ENCODE assay signal across 10 cellular contexts in the genomic region with DNA sequence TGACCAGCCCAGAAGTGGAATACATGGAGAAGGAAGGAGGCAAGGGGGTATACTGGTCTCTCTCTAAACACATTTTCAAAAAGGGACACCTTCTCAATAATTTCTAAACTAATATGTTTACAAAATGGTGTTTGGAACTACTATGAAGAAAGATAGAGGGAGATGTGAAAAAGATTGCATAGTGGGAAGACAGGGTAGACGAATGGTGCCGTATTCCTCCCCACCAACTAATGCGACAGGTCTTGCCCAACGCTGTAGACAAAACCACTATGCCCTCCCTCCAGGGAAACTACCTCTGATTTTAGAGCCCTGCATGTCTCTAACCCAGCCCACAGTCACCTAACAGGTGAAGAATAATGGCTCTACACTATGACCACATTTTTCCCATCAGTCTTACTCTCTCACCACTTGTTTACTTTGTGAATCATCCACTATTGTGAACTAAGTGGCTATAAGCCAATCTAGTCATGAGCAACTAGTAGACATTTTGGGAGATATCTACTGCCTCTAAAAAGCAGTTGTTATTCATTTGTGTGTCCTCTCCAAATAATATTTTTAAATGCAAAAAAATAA.
DNase-seq lines count a peak whose midpoint lies in the region; ATAC-seq, FAIRE-seq and TF ChIP-seq lines count a peak whose summit lies in the region.
"Had no signal": no experiment of that assay in that cellular context is flagged by ENCODE, and none has a peak within 500 bp of the region (broad histone marks: within the 10 kb centered on the region; RNA-seq: fewer than 3 reads in every experiment).

No MANE protein-coding gene starts in this region.

- dilution Hi-C loops in keratinocyte (cut with MboI; ENCODE audit: extremely low pct_ligation_motif_present, low sequenced_read_pairs): no loop called here

- no peak overlapping the region for H3K4me3 ChIP-seq in keratinocyte (ENCODE audit: control insufficient read depth in 2 of 3, extremely low read depth in 1 of 3, insufficient read depth in 2 of 3, low read depth in 1 of 3, low read length in 3 of 3)

- H3K79me2 ChIP-seq in keratinocyte (ENCODE audit: control insufficient read depth, insufficient read depth, low read length): no peaks in the 10 kb centered on the region

- H3K9me1 ChIP-seq in keratinocyte (ENCODE audit: control insufficient read depth, extremely low read depth, insufficient read depth, low read length): no peaks in the 10 kb centered on the region

- H2AFZ ChIP-seq in keratinocyte (ENCODE audit: control insufficient read depth, low read length): no peak overlapping the region

- H3K9ac ChIP-seq in keratinocyte (ENCODE audit: control insufficient read depth, extremely low read depth, insufficient read depth, low read length): no peak overlapping the region

- no peak overlapping the region for H3K27ac ChIP-seq in keratinocyte (ENCODE audit: control insufficient read depth, insufficient read depth, low read length)

- in situ Hi-C loops in KBM-7 (cut with MboI; ENCODE audit: low pct_unique_long_range_greater_than_20kb, low sequenced_read_pairs): no loop called here

- no peak for TF ChIP-seq CTCF in keratinocyte (optimal IDR thresholded peaks at IDR 0.05 in 1 of 3, IDR thresholded peaks at IDR 0.05 in 1 of 3, conservative IDR thresholded peaks at IDR 0.05 in 1 of 3; ENCODE audit: extremely low read depth in 1 of 3, insufficient read depth in 2 of 3, low read length in 3 of 3)

- no peaks in the 10 kb centered on the region for H3K9me3 ChIP-seq in keratinocyte (ENCODE audit: control insufficient read depth, low read depth, low read length)

- H3K4me2 ChIP-seq in keratinocyte (ENCODE audit: control insufficient read depth, extremely low read depth, insufficient read depth, low read depth, low read length): no peak overlapping the region

- no peak for ATAC-seq in HG03097 (IDR thresholded peaks at IDR 0.05; ENCODE audit: low FRiP score, unreplicated experiment)

- H4K20me1 ChIP-seq in keratinocyte (ENCODE audit: control insufficient read depth, extremely low read depth, insufficient read depth, low read length): no peaks in the 10 kb centered on the region

- no peaks in the 10 kb centered on the region for H3K36me3 ChIP-seq in keratinocyte (ENCODE audit: control insufficient read depth in 2 of 2, extremely low read depth in 1 of 2, insufficient read depth in 2 of 2, low read length in 2 of 2)

- FAIRE-seq in HTR-8/SVneo (lab: Jason Lieb, UNC) (peak; percentile 38), keratinocyte (lab: Jason Lieb, UNC) (no peak)

- H3K27me3 ChIP-seq in keratinocyte (ENCODE audit: control insufficient read depth, extremely low read depth, insufficient read depth, low read length): peaks cover 4% of the 10 kb centered on the region

- H3K4me1 ChIP-seq in keratinocyte (ENCODE audit: control insufficient read depth, extremely low read depth, insufficient read depth, low read length): no peaks in the 10 kb centered on the region

- DNase-seq in COR-L47 (lab: John Stamatoyannopoulos, UW): peak; percentile 6
- peak; percentile 43 for DNase-seq in HTR-8/SVneo (ENCODE audit: insufficient read length, low spot score)
- peak; percentile 95 for DNase-seq in SW480 (ENCODE audit: low spot score)
- DNase-seq in keratinocyte (ENCODE audit: low read depth, low spot score): peak; percentile 33
- no peak for DNase-seq in KBM-7
- DNase-seq in NCI-H2171 treated with DMSO at 0.1 percent for 48 hours (lab: John Stamatoyannopoulos, UW): no peak
- no peak for DNase-seq in NK-92 (lab: John Stamatoyannopoulos, UW; ENCODE audit: unreplicated experiment)
- DNase-seq: activated CD4-positive, alpha-beta T cell treated with anti-CD3 and anti-CD28 coated beads for 4 hours; stimulated activated CD4-positive, alpha-beta T cell treated with anti-CD3 and anti-CD28 coated beads, Interleukin-2, amount 100 ng/mL, for 24 hours had no signal

Comparison
In these comparisons a context has a peak if more than half of its experiments do, and no peak if none do; other contexts are left out.
1. DNase-seq: peak in COR-L47 (single experiment), HTR-8/SVneo (single experiment), SW480 (single experiment) and keratinocyte (single experiment); none in KBM-7 (single experiment), NCI-H2171 treated with DMSO at 0.1 percent for 48 hours (single experiment) and NK-92 (single experiment).